ENCODE assay signal across 9 cellular contexts in the genomic region with DNA sequence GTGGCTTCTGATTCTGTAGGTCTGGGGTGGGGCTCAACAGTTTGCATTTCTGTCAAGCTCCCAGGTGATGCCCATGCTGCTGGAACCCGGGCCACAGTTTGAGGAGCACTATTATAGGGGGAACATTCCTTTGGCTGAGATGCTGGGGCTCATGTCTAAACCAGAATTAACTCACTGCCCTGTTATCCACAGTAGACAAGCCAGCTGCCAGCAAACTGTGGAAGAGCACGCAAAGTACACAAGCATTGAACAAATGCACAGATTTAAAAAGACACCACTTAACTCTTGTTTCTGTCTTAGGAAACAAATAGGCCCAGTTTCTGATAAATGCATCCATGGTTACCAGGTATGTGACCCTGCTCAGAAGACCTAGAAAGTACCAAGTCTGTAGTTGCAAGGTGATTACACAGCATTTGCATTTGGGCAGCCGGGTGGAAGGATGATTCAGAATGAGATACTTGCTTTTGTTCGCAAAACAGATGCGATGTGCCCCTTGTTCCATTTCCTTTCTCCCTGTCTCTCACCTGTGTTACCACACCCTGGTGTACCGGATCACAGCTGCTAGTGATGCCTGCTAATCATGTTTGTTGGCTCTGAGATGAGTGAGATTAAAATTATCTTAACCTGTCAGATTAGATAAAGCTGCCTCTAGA. TPM values are rescaled to one million over a fixed set of nuclear protein-coding genes. Genes with fewer than 3 reads are reported as not detected.
DNase-seq lines count a peak whose midpoint lies in the region; ATAC-seq and TF ChIP-seq lines count a peak whose summit lies in the region.
"Had no signal": no experiment of that assay in that cellular context is flagged by ENCODE, and none has a peak within 500 bp of the region (broad histone marks: within the 10 kb centered on the region; RNA-seq: fewer than 3 reads in every experiment).

No MANE protein-coding gene starts in this region.

- no peak overlapping the region for H3K23ac ChIP-seq in mesenchymal stem cell (ENCODE audit: low read length in 2 of 2)

- H2AFZ ChIP-seq in GM23338: no peak overlapping the region
- no peak overlapping the region for H2AFZ ChIP-seq in mesenchymal stem cell (ENCODE audit: low read depth, low read length)

- H3K27me3 ChIP-seq in GM23338 (ENCODE audit: insufficient read depth) (no peaks in the 10 kb centered on the region), mesenchymal stem cell (ENCODE audit: control insufficient read depth in 1 of 2, insufficient read depth in 1 of 2, low read length in 2 of 2) (no peaks in the 10 kb centered on the region), brain microvascular endothelial cell (replicated peaks) (no peaks in the 10 kb centered on the region)

- no peaks in the 10 kb centered on the region for H3K79me2 ChIP-seq in GM23338 (replicated peaks; ENCODE audit: insufficient read depth)

- H2BK12ac ChIP-seq in mesenchymal stem cell (ENCODE audit: low read length in 2 of 2): no peak overlapping the region

- H3K18ac ChIP-seq in mesenchymal stem cell (ENCODE audit: low read depth in 1 of 2, low read length in 2 of 2): no peak overlapping the region

- H4K91ac ChIP-seq in mesenchymal stem cell (ENCODE audit: low read length): no peak overlapping the region

- H3K27me3 Mint-ChIP-seq in GM23338 (ENCODE audit: insufficient read depth, low read depth, poor library complexity): no peaks in the 10 kb centered on the region

- no peaks in the 10 kb centered on the region for H3K9me3 ChIP-seq in mesenchymal stem cell (ENCODE audit: control insufficient read depth, low read length)
- H3K9me3 ChIP-seq: A549 had no signal

- H3K4me2 ChIP-seq in GM23338 (peak overlapping the region; percentile 64; the same call in 1 of the 2 replicates), mesenchymal stem cell (ENCODE audit: low read length, poor library complexity, severe bottlenecking) (no peak overlapping the region)
- H3K4me2 ChIP-seq: A549 had no signal

- TF ChIP-seq CTCF in GM23338 (conservative IDR thresholded peaks at IDR 0.05; ENCODE audit: low read depth in 2 of 2) (no peak), brain microvascular endothelial cell (IDR thresholded peaks at IDR 0.05; ENCODE audit: low read depth, low read length, missing control alignments) (no peak)

- peaks cover 15% of the 10 kb centered on the region for H3K79me1 ChIP-seq in mesenchymal stem cell (replicated peaks; ENCODE audit: low read length, poor library complexity, severe bottlenecking)

- H3K4me3 Mint-ChIP-seq in GM23338: no peak overlapping the region

- peaks cover 42% of the 10 kb centered on the region for H3K4me1 Mint-ChIP-seq in GM23338

- no peak overlapping the region for H3K9ac ChIP-seq in mesenchymal stem cell (ENCODE audit: low read length)

- H2BK120ac ChIP-seq in mesenchymal stem cell (ENCODE audit: low read depth, low read length): no peak overlapping the region

- H4K8ac ChIP-seq in mesenchymal stem cell (ENCODE audit: low read length): peak overlapping the region; percentile 23

- in situ Hi-C loops in brain microvascular endothelial cell (cut with HindIII; ENCODE audit: low pct_ligation_motif_present, low sequenced_read_pairs): no loop called here

- peak overlapping the region; percentile 79 for H2AK5ac ChIP-seq in mesenchymal stem cell (ENCODE audit: low read length, severe bottlenecking)

- no peak overlapping the region for H3K4me3 ChIP-seq in GM23338
- no peak overlapping the region for H3K4me3 ChIP-seq in mesenchymal stem cell (ENCODE audit: insufficient read depth in 1 of 2, low read depth in 1 of 2, low read length in 2 of 2)
- no peak overlapping the region for H3K4me3 ChIP-seq in brain microvascular endothelial cell (ENCODE audit: low read depth, low read length)
- H3K4me3 ChIP-seq: A549 had no signal

- H3K4me1 ChIP-seq in GM23338 (ENCODE audit: insufficient read depth) (peaks cover 37% of the 10 kb centered on the region), mesenchymal stem cell (ENCODE audit: control insufficient read depth, insufficient read depth, low read depth, low read length) (peaks cover 11% of the 10 kb centered on the region)
- H3K4me1 ChIP-seq: A549 had no signal

- 83% methylated on average over 6 of the region's 6 CpGs for WGBS in mesenchymal stem cell

- peak; percentile 28; the same call in 2 of the 3 replicates for ATAC-seq in GM23338

- no peaks in the 10 kb centered on the region for H3K9me3 Mint-ChIP-seq in GM23338

- H3K36me3 ChIP-seq in GM23338 (ENCODE audit: insufficient read depth) (no peaks in the 10 kb centered on the region), mesenchymal stem cell (ENCODE audit: control insufficient read depth in 1 of 2, insufficient read depth in 2 of 2, low read depth in 1 of 2, low read length in 2 of 2) (peaks cover 7 to 70% of the 10 kb centered on the region in 2 experiments), brain microvascular endothelial cell (replicated peaks) (peaks cover 9% of the 10 kb centered on the region)

- no peak overlapping the region for H3K14ac ChIP-seq in mesenchymal stem cell (ENCODE audit: low read length in 2 of 2)

- H3K9me2 ChIP-seq in GM23338 (ENCODE audit: insufficient read depth): no peaks in the 10 kb centered on the region

- H3K27ac Mint-ChIP-seq in GM23338: no peak overlapping the region

- no peak overlapping the region for H2BK5ac ChIP-seq in mesenchymal stem cell (ENCODE audit: low read depth, low read length, poor library complexity, severe bottlenecking)

- H2BK15ac ChIP-seq in mesenchymal stem cell (ENCODE audit: low read depth, poor library complexity, severe bottlenecking): no peak overlapping the region

- H4K20me1 ChIP-seq in GM23338 (replicated peaks; ENCODE audit: insufficient read depth): no peaks in the 10 kb centered on the region

- no peak overlapping the region for H3K4ac ChIP-seq in mesenchymal stem cell (ENCODE audit: low read depth in 1 of 2, low read length in 2 of 2)

- H3K27ac ChIP-seq in GM23338 (ENCODE audit: low read depth): 0 out of 2 replicates have a peak overlapping the region, but pooled peaks have one; percentile 76
- H3K27ac ChIP-seq in mesenchymal stem cell (ENCODE audit: low read length, poor library complexity, severe bottlenecking): peak overlapping the region; percentile 30
- H3K27ac ChIP-seq in brain microvascular endothelial cell: no peak overlapping the region
- H3K27ac ChIP-seq: A549 had no signal

- H3K36me3 Mint-ChIP-seq in GM23338 (ENCODE audit: low read depth): peaks cover 10% of the 10 kb centered on the region

- peak; percentile 27 for DNase-seq in NCI-H2196 (lab: John Stamatoyannopoulos, UW; ENCODE audit: unreplicated experiment)
- no peak for DNase-seq in NCI-H2196 treated with DMSO at 0.1 percent for 48 hours (lab: John Stamatoyannopoulos, UW; ENCODE audit: unreplicated experiment)
- no peak for DNase-seq in GM23338 (ENCODE audit: low spot score)
- peak; percentile 85 for DNase-seq in NCI-H146 (lab: John Stamatoyannopoulos, UW)
- DNase-seq in mesenchymal stem cell: no peak
- DNase-seq in NK-92 treated with Interleukin-12 subunit alpha and Interleukin-12 subunit beta, amount 100 ng/mL, for 24 hours (lab: John Stamatoyannopoulos, UW): no peak
- DNase-seq in DMS79 treated with DMSO at 0.1 percent for 48 hours (lab: John Stamatoyannopoulos, UW): no peak
- DNase-seq in brain microvascular endothelial cell: no peak

- H3F3A ChIP-seq in GM23338 (replicated peaks; ENCODE audit: low read depth): no peaks in the 10 kb centered on the region

TF ChIP-seq in GM23338, 12 proteins besides CTCF, POLR2A, EP300 and RAD21:
- no peak for TF ChIP-seq ZNF114 (CRISPR knock-in tag; IDR thresholded peaks at IDR 0.05)
- TF ChIP-seq POLR2AphosphoS5 (IDR thresholded peaks at IDR 0.05; ENCODE audit: low read depth): no peak
- no peak for TF ChIP-seq NANOG (IDR thresholded peaks at IDR 0.05; ENCODE audit: borderline replicate concordance)
- TF ChIP-seq EZH2phosphoT487 (IDR thresholded peaks at IDR 0.05; ENCODE audit: unreplicated experiment): no peak

RNA-seq across cellular contexts. Expression of a gene that starts 12.4 kb away (rescaled TPM):
- total RNA-seq in GM23338 (2014; rRNA removed; shearing (Covaris generic)): 40.9 and 45.6 TPM in 2 replicates
- polyA plus RNA-seq in GM23338 (2016; fragmentation: Nextera tagmentation; extraction: Ambion mirVana): 30.4 and 33.2 TPM in 2 replicates
- 59.2 TPM for polyA plus RNA-seq in mesenchymal stem cell (2013, experiment 1 of 2)
- 59.2 TPM for polyA plus RNA-seq in mesenchymal stem cell (2013, experiment 2 of 2)

Comparison
In these comparisons a context has a peak if more than half of its experiments do, and no peak if none do; other contexts are left out.
1. DNase-seq: peak in NCI-H2196 (single experiment) and NCI-H146 (single experiment); none in NCI-H2196 treated with DMSO at 0.1 percent for 48 hours (single experiment), GM23338 (single experiment), mesenchymal stem cell (single experiment), NK-92 treated with Interleukin-12 subunit alpha and Interleukin-12 subunit beta, amount 100 ng/mL, for 24 hours (single experiment), DMS79 treated with DMSO at 0.1 percent for 48 hours (single experiment) and brain microvascular endothelial cell (single experiment).